ENCODE assay signal across 17 cellular contexts in the genomic region with DNA sequence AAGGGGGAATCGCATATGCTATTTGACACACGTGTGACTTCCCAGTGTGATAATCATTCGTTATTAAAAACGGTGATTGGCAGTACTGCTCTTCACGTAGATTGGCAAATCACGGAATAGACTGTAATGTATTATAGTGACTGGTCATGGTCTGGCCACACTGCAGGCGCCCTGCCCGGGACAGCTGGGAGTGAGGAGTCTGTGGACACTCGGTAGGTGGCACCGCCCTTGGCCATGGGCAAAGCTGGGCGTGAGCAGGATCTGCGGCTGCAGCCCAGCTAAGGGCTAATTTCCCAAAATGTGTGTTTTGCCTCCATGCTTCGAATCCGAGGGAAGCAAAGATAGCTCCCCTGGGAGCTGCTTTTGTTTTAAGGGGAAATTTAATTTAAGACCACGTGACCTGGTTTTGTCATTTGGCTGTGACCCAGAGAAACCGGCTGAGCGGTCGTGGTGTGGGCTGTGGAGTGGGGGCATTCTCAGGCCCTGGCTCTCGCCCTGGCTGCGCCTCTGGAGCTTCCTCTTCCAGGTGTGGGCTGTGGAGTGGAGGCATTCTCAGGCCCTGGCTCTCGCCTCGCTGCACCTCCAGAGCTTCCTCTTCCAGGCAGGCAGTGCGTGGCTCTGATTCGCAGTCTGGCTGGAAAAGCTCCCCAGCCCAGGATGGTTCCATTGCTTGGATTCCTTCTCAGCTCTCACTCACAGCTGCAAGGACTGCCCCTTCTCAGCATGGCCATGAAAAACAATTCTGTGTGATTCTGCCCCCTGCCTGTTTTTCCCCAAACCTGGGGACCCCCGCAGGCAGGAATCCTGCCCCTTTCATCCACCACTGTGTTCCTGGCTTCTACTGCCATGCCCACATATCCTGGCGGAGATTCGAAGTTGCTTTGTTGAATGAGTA.
DNase-seq lines count a peak whose midpoint lies in the region; ATAC-seq and TF ChIP-seq lines count a peak whose summit lies in the region.
"Had no signal": no experiment of that assay in that cellular context is flagged by ENCODE, and none has a peak within 500 bp of the region (broad histone marks: within the 10 kb centered on the region; RNA-seq: fewer than 3 reads in every experiment).

No MANE protein-coding gene starts in this region.

- H2AFZ ChIP-seq in GM23248 (no peak overlapping the region), osteoblast (ENCODE audit: low read length) (no peak overlapping the region)
- H2AFZ ChIP-seq: parathyroid adenoma had no signal

- DNase-seq in GM23248 = peak; percentile 8
- peak; percentile 69 for DNase-seq in NCI-H69 (lab: John Stamatoyannopoulos, UW)
- DNase-seq in iPS DF 6.9 (ENCODE audit: low read depth, low spot score) = no peak
- DNase-seq in osteoblast (ENCODE audit: insufficient read length, low spot score, missing footprints) = peak; percentile 57
- DNase-seq in cortex of kidney (lab: John Stamatoyannopoulos, UW) = no peak
- DNase-seq in DMS 273 treated with DMSO at 0.1 percent for 48 hours (lab: John Stamatoyannopoulos, UW) = no peak
- no peak for DNase-seq in KBM-7
- DNase-seq: activated CD4-positive, alpha-beta T cell treated with anti-CD3 and anti-CD28 coated beads, Interleukin-2, amount 10 ng/mL, durations not matched to agents 24 days and 14 days; activated naive CD8-positive, alpha-beta T cell treated with anti-CD3 and anti-CD28 coated beads, Interleukin-2, amount 10 ng/mL, durations not matched to agents 7 days and 5 days; Caco-2; naive B cell; NCI-H1436 treated with DMSO at 0.1 percent for 48 hours; NCI-H524; SW 1271; trophoblast cell had no signal

- H3F3A ChIP-seq in GM23248 (ENCODE audit: insufficient read depth) = no peaks in the 10 kb centered on the region

- H4K20me1 ChIP-seq in GM23248 (ENCODE audit: insufficient read depth) = no peaks in the 10 kb centered on the region
- no peaks in the 10 kb centered on the region for H4K20me1 ChIP-seq in osteoblast (ENCODE audit: insufficient read depth, low read length)

- no peak for TF ChIP-seq CTCF in osteoblast (IDR thresholded peaks at IDR 0.05; ENCODE audit: extremely low read depth, low read depth, low read length)

- no peak overlapping the region for H3K4me2 ChIP-seq in GM23248 (ENCODE audit: unreplicated experiment)
- H3K4me2 ChIP-seq in osteoblast (ENCODE audit: insufficient read depth, low read length) = no peak overlapping the region

- no peak overlapping the region for H3K27ac ChIP-seq in GM23248
- peak overlapping the region; percentile 21 for H3K27ac ChIP-seq in iPS DF 6.9 (ENCODE audit: low read length)
- H3K27ac ChIP-seq in osteoblast (ENCODE audit: low read depth, low read length) = no peak overlapping the region
- H3K27ac ChIP-seq: parathyroid adenoma had no signal

- no peak for ATAC-seq in HG02759 (IDR thresholded peaks at IDR 0.05; ENCODE audit: unreplicated experiment)

- H3K4me1 ChIP-seq in GM23248 (ENCODE audit: insufficient read depth) (no peaks in the 10 kb centered on the region), iPS DF 6.9 (ENCODE audit: control insufficient read depth, insufficient read depth, low read length) (peaks cover 11% of the 10 kb centered on the region), osteoblast (ENCODE audit: insufficient read depth, low read length) (no peaks in the 10 kb centered on the region)
- H3K4me1 ChIP-seq: Caco-2, parathyroid adenoma had no signal

- H3K36me3 ChIP-seq in GM23248 (ENCODE audit: low read depth) = no peaks in the 10 kb centered on the region
- H3K36me3 ChIP-seq in iPS DF 6.9 (ENCODE audit: control insufficient read depth, insufficient read depth, low read length) = no peaks in the 10 kb centered on the region
- H3K36me3 ChIP-seq in osteoblast (ENCODE audit: insufficient read depth, low read length) = no peaks in the 10 kb centered on the region

- peaks cover 39% of the 10 kb centered on the region for H3K27me3 ChIP-seq in GM23248 (replicated peaks; ENCODE audit: insufficient read depth)
- no peaks in the 10 kb centered on the region for H3K27me3 ChIP-seq in iPS DF 6.9 (ENCODE audit: control insufficient read depth, insufficient read depth, low read length)
- peaks cover 18% of the 10 kb centered on the region for H3K27me3 ChIP-seq in osteoblast (ENCODE audit: insufficient read depth, low read length)

- in situ Hi-C loops in GM23248 (cut with MboI) = no loop called here
- in situ Hi-C loops in KBM-7 (cut with MboI; ENCODE audit: low pct_unique_long_range_greater_than_20kb, low sequenced_read_pairs) = no loop called here

- H3K79me2 ChIP-seq in GM23248 (ENCODE audit: insufficient read depth) = no peaks in the 10 kb centered on the region
- H3K79me2 ChIP-seq in osteoblast (ENCODE audit: insufficient read depth, low read length) = no peaks in the 10 kb centered on the region
- H3K79me2 ChIP-seq: parathyroid adenoma had no signal

- no peak overlapping the region for H3K9ac ChIP-seq in GM23248
- H3K9ac ChIP-seq: parathyroid adenoma had no signal

- H3K4me3 ChIP-seq in GM23248 = no peak overlapping the region
- H3K4me3 ChIP-seq in iPS DF 6.9 (ENCODE audit: low read length) = no peak overlapping the region
- H3K4me3 ChIP-seq in osteoblast (ENCODE audit: insufficient read depth, low read length) = no peak overlapping the region

- WGBS in GM23248 (ENCODE audit: low coverage in 1 of 2, low lambda C conversion rate in 2 of 2, missing lambda C conversion rate in 2 of 2), 2 experiments = 11 to 12% methylated on average over 23 of the region's 27 CpGs
- no CpG with 5 or more reads among the region's 27 CpGs for WGBS in iPS DF 6.9 (ENCODE audit: insufficient coverage, insufficient read length)

- H3K9me3 ChIP-seq in GM23248 (ENCODE audit: low read depth) (no peaks in the 10 kb centered on the region), iPS DF 6.9 (ENCODE audit: control insufficient read depth, insufficient read depth, low read length) (no peaks in the 10 kb centered on the region), osteoblast (ENCODE audit: low read depth, low read length) (no peaks in the 10 kb centered on the region)
- H3K9me3 ChIP-seq: Caco-2 had no signal

- no peaks in the 10 kb centered on the region for H3K9me2 ChIP-seq in GM23248 (ENCODE audit: insufficient read depth)

Comparison
In these comparisons a context has a peak if more than half of its experiments do, and no peak if none do; other contexts are left out.
1. DNase-seq: peak in GM23248 (single experiment), NCI-H69 (single experiment) and osteoblast (single experiment); none in iPS DF 6.9 (single experiment), cortex of kidney (single experiment), DMS 273 treated with DMSO at 0.1 percent for 48 hours (single experiment) and KBM-7 (single experiment).